In the genomic region with DNA sequence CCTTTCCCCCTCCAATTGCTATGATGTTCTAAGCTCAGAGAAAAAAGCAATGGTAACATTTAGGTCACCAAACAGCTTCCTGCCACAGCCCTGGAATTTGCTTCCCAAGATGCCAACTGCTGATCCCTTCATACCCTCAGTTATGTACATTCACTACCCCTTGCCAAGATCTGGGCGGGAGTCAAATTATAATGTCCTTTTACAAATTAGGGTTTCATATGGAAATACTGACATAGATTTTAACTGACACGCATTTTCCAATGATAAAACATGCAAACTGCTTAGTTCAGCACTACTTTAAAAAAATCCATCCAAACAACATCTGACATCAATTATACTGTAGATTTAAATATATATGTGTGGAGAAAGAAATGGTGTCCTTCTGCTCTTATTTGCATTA, we compare ENCODE assay signal across 1 cellular context.
TF ChIP-seq lines count a peak whose summit lies in the region.

No MANE protein-coding gene starts in this region.

TF ChIP-seq in endothelial cell of umbilical vein, 7 proteins besides CTCF, POLR2A, EP300 and RAD21:
- TF ChIP-seq MYC (IDR thresholded peaks at IDR 0.05; ENCODE audit: low read depth, low read length) = no peak
- no peak for TF ChIP-seq EZH2 (IDR thresholded peaks at IDR 0.05; ENCODE audit: borderline replicate concordance, low read depth, low read length, severe bottlenecking)
- no peak for TF ChIP-seq POLR2AphosphoS5 (IDR thresholded peaks at IDR 0.05; ENCODE audit: insufficient read depth, low read depth, low read length)
- TF ChIP-seq, protein P1, sequence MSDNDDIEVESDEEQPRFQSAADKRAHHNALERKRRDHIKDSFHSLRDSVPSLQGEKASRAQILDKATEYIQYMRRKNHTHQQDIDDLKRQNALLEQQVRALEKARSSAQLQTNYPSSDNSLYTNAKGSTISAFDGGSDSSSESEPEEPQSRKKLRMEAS (IDR thresholded peaks at IDR 0.05; ENCODE audit: insufficient read depth, insufficient read length) = no peak
- TF ChIP-seq GATA2 (IDR thresholded peaks at IDR 0.05; ENCODE audit: insufficient read depth, insufficient read length, low read depth, low read length) = no peak
- TF ChIP-seq FOS (IDR thresholded peaks at IDR 0.05; ENCODE audit: borderline replicate concordance, insufficient read depth, low read length) = no peak
- no peak for TF ChIP-seq JUN (IDR thresholded peaks at IDR 0.05; ENCODE audit: borderline replicate concordance, insufficient read depth, insufficient read length, low read depth)
